In genomic region chr5:88662801-88663360, GRCh38 we compare ENCODE assay signal across 13 cellular contexts.
"Had no signal": no experiment of that assay in that cellular context is flagged by ENCODE, and none has a peak within 500 bp of the region (broad histone marks: within the 10 kb centered on the region; RNA-seq: fewer than 3 reads in every experiment).

No MANE protein-coding gene starts in this region.

- H3K36me3 ChIP-seq: esophagus muscularis mucosa, right lobe of liver, transverse colon had no signal

- H3K9me3 ChIP-seq: esophagus muscularis mucosa, psoas muscle, right lobe of liver, transverse colon had no signal

- H3K27ac ChIP-seq: esophagus muscularis mucosa, psoas muscle, right lobe of liver, transverse colon had no signal

- DNase-seq: activated CD4-positive, alpha-beta memory T cell treated with anti-CD3 and anti-CD28 coated beads, Interleukin-2, amount 10 ng/mL, durations not matched to agents 7 days and 5 days; activated gamma-delta T cell treated with Interleukin-2 at 50 U/mL for 16 hours; activated naive CD8-positive, alpha-beta T cell treated with anti-CD3 and anti-CD28 coated beads for 36 hours; activated T-cell treated with anti-CD3 and anti-CD28 coated beads, Interleukin-2, amount 50 U/mL, for 72 hours; aorta; left colon; naive thymus-derived CD4-positive, alpha-beta T cell; occipital lobe; psoas muscle; right lobe of liver; T-helper 9 cell; transverse colon had no signal

- H3K4me3 ChIP-seq: esophagus muscularis mucosa, psoas muscle, right lobe of liver, transverse colon had no signal
